In the genomic region with DNA sequence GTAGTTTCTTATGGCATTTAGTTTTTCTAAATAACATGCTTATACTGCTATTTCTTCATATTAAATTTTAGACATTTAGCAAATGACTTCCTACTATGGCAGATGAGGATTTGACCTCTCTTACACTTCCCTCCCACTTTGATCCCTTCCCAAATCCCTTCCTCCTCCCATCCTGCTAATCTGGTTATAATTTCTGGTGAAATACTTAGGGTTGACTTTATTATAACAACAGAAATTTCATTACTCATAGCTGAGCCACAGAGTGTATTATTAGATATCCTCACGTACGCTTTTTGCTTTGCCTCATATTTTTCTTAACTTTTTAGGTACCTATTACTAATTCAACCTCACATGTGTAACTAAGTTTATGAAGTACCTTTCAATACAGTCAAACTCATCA, we compare ENCODE assay signal across 1 cellular context.
TF ChIP-seq lines count a peak whose summit lies in the region.

No MANE protein-coding gene starts in this region.

TF ChIP-seq in IMR-90, 13 proteins besides CTCF, POLR2A, EP300 and RAD21:
- TF ChIP-seq MAFK (IDR thresholded peaks at IDR 0.05; ENCODE audit: low read depth, low read length): no peak
- TF ChIP-seq CHD1 (IDR thresholded peaks at IDR 0.05; ENCODE audit: low read depth, low read length): no peak
- TF ChIP-seq, protein P1, sequence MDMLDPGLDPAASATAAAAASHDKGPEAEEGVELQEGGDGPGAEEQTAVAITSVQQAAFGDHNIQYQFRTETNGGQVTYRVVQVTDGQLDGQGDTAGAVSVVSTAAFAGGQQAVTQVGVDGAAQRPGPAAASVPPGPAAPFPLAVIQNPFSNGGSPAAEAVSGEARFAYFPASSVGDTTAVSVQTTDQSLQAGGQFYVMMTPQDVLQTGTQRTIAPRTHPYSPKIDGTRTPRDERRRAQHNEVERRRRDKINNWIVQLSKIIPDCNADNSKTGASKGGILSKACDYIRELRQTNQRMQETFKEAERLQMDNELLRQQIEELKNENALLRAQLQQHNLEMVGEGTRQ (IDR thresholded peaks at IDR 0.05; ENCODE audit: low read depth, low read length): no peak
- TF ChIP-seq MAZ (IDR thresholded peaks at IDR 0.05; ENCODE audit: borderline replicate concordance, low read depth, low read length): no peak
- TF ChIP-seq MXI1 (IDR thresholded peaks at IDR 0.05; ENCODE audit: borderline replicate concordance, low read depth, low read length): no peak
- no peak for TF ChIP-seq NFE2L2 (IDR thresholded peaks at IDR 0.05; ENCODE audit: low read depth, low read length)
- TF ChIP-seq, protein P2, sequence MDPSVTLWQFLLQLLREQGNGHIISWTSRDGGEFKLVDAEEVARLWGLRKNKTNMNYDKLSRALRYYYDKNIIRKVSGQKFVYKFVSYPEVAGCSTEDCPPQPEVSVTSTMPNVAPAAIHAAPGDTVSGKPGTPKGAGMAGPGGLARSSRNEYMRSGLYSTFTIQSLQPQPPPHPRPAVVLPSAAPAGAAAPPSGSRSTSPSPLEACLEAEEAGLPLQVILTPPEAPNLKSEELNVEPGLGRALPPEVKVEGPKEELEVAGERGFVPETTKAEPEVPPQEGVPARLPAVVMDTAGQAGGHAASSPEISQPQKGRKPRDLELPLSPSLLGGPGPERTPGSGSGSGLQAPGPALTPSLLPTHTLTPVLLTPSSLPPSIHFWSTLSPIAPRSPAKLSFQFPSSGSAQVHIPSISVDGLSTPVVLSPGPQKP (IDR thresholded peaks at IDR 0.05; ENCODE audit: borderline replicate concordance, low read depth, low read length): no peak
- no peak for TF ChIP-seq BHLHE40 (IDR thresholded peaks at IDR 0.05; ENCODE audit: low read depth, low read length)
- TF ChIP-seq RCOR1 (IDR thresholded peaks at IDR 0.05; ENCODE audit: insufficient replicate concordance, low read length): no peak
- TF ChIP-seq CEBPB (IDR thresholded peaks at IDR 0.05; ENCODE audit: low read depth, low read length): no peak
- TF ChIP-seq SMC3 (IDR thresholded peaks at IDR 0.05; ENCODE audit: low read depth, low read length): no peak
- TF ChIP-seq FOS (IDR thresholded peaks at IDR 0.05; ENCODE audit: low read depth, low read length): no peak
- TF ChIP-seq RFX5 (IDR thresholded peaks at IDR 0.05; ENCODE audit: low read depth, low read length): no peak
TF ChIP-seq in IMR-90: peak in this region for 0.
